1 cellular context compared by ENCODE assay signal in the genomic region with DNA sequence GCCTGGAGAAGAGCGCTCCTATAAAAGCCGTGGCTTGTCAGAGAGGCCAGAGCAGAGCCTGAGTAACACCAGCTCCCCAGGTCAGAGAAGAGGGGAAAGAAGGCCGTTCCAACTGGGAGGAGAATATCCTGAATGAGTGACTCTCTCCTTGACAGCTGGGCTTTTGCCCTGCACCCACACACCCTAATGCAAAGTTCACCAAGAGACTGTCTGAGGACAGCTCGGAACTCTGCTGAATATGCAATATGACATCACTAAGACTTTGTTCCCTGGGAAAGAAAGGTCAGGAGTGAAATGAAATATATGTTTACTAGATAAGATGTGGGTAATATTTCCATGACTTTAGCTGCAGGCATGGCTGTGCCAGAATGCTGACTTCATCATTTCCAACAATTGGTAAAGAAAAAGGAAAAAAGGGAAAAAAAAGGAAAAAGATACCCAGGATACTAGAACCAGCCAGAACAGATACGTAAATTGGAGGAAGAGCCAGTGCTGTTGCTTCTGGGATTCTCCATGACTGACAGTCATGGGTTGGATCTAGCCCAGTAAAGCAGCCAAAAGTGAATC.
TF ChIP-seq lines count a peak whose summit lies in the region.

No MANE protein-coding gene starts in this region.

TF ChIP-seq in HepG2, 621 proteins besides CTCF, POLR2A, EP300 and RAD21 (continued from another document):
- TF ChIP-seq, protein P1, sequence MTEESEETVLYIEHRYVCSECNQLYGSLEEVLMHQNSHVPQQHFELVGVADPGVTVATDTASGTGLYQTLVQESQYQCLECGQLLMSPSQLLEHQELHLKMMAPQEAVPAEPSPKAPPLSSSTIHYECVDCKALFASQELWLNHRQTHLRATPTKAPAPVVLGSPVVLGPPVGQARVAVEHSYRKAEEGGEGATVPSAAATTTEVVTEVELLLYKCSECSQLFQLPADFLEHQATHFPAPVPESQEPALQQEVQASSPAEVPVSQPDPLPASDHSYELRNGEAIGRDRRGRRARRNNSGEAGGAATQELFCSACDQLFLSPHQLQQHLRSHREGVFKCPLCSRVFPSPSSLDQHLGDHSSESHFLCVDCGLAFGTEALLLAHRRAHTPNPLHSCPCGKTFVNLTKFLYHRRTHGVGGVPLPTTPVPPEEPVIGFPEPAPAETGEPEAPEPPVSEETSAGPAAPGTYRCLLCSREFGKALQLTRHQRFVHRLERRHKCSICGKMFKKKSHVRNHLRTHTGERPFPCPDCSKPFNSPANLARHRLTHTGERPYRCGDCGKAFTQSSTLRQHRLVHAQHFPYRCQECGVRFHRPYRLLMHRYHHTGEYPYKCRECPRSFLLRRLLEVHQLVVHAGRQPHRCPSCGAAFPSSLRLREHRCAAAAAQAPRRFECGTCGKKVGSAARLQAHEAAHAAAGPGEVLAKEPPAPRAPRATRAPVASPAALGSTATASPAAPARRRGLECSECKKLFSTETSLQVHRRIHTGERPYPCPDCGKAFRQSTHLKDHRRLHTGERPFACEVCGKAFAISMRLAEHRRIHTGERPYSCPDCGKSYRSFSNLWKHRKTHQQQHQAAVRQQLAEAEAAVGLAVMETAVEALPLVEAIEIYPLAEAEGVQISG (CRISPR knock-in tag; IDR thresholded peaks at IDR 0.05) = no peak
- TF ChIP-seq NKX3-1 (CRISPR knock-in tag; IDR thresholded peaks at IDR 0.05) (no peak), XBP1 (CRISPR knock-in tag; IDR thresholded peaks at IDR 0.05) (no peak), MAFF (IDR thresholded peaks at IDR 0.05; ENCODE audit: low read depth, low read length) (peak; percentile 56)
- TF ChIP-seq, protein P2, sequence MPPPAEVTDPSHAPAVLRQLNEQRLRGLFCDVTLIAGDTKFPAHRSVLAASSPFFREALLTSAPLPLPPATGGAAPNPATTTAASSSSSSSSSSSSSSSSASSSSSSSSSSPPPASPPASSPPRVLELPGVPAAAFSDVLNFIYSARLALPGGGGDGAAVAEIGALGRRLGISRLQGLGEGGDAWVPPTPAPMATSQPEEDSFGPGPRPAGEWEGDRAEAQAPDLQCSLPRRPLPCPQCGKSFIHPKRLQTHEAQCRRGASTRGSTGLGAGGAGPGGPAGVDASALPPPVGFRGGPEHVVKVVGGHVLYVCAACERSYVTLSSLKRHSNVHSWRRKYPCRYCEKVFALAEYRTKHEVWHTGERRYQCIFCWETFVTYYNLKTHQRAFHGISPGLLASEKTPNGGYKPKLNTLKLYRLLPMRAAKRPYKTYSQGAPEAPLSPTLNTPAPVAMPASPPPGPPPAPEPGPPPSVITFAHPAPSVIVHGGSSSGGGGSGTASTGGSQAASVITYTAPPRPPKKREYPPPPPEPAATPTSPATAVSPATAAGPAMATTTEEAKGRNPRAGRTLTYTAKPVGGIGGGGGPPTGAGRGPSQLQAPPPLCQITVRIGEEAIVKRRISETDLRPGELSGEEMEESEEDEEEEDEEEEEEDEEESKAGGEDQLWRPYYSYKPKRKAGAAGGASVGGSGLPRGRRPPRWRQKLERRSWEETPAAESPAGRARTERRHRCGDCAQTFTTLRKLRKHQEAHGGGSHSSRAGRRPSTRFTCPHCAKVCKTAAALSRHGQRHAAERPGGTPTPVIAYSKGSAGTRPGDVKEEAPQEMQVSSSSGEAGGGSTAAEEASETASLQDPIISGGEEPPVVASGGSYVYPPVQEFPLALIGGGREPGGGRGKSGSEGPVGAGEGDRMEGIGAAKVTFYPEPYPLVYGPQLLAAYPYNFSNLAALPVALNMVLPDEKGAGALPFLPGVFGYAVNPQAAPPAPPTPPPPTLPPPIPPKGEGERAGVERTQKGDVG (CRISPR knock-in tag; IDR thresholded peaks at IDR 0.05; ENCODE audit: borderline replicate concordance) = no peak
